Comparison of ENCODE assay signal across 35 cellular contexts in genomic region chr3:127018306-127018828, GRCh38.
"Had no signal": no experiment of that assay in that cellular context is flagged by ENCODE, and none has a peak within 500 bp of the region (broad histone marks: within the 10 kb centered on the region; RNA-seq: fewer than 3 reads in every experiment).

No MANE protein-coding gene starts in this region.

- H3K9me3 ChIP-seq: MG63 had no signal

- H3K27me3 ChIP-seq: MG63 had no signal

- DNase-seq: Karpas-422, Kasumi-1, MG63, MM.1S, MV-4-11, NCI-H1048, NCI-H1092, NCI-H1092 treated with DMSO at 0.1 percent for 48 hours, NCI-H1105, NCI-H1105 treated with DMSO at 0.1 percent for 48 hours, NCI-H1417, NCI-H1417 treated with DMSO at 0.1 percent for 48 hours, NCI-H1436, NCI-H1436 treated with DMSO at 0.1 percent for 48 hours, NCI-H146, NCI-H1694, NCI-H1694 treated with DMSO at 0.1 percent for 48 hours, NCI-H187, NCI-H187 treated with DMSO at 0.1 percent for 48 hours, NCI-H1930, NCI-H2029, NCI-H2029 treated with DMSO at 0.1 percent for 48 hours, NCI-H2081, NCI-H2081 treated with DMSO at 0.1 percent for 48 hours, NCI-H2107, NCI-H2171, NCI-H2171 treated with DMSO at 0.1 percent for 48 hours, NCI-H2227 treated with DMSO at 0.1 percent for 48 hours, NCI-H226, NCI-H345, NCI-H446, NCI-H446 treated with DMSO at 0.1 percent for 48 hours, NCI-H510A, NCI-H510A treated with DMSO at 0.1 percent for 48 hours, NCI-H524 had no signal

- H3K4me3 ChIP-seq: MG63 had no signal
